ENCODE assay signal across 18 cellular contexts in genomic region chr10:119670717-119671116, GRCh38. TPM values are rescaled to one million over a fixed set of nuclear protein-coding genes. Genes with fewer than 3 reads are reported as not detected.
DNase-seq lines count a peak whose midpoint lies in the region; ATAC-seq and TF ChIP-seq lines count a peak whose summit lies in the region.
"Had no signal": no experiment of that assay in that cellular context is flagged by ENCODE, and none has a peak within 500 bp of the region (broad histone marks: within the 10 kb centered on the region; RNA-seq: fewer than 3 reads in every experiment).

No MANE protein-coding gene starts in this region.

- H3K79me2 ChIP-seq in PC-9 (ENCODE audit: low read depth) (peaks cover 77% of the 10 kb centered on the region), osteoblast (ENCODE audit: insufficient read depth, low read length) (peaks cover 78% of the 10 kb centered on the region)

- H4K20me1 ChIP-seq in PC-9 (ENCODE audit: insufficient read depth): no peaks in the 10 kb centered on the region
- peaks cover 54% of the 10 kb centered on the region for H4K20me1 ChIP-seq in osteoblast (ENCODE audit: insufficient read depth, low read length)
- H4K20me1 ChIP-seq: BLaER1 had no signal

- intact Hi-C loops in PC-9 (cut with micrococcal nuclease; ENCODE audit: unreplicated experiment): no loop called here

- CTCF ChIA-PET in PC-9 (lab: Charles Lee): interaction anchor here (0.6 kb wide), 1 partner anchor 11 kb away, joined by 3 read pairs; no protein-coding TSS in a partner anchor

- H3K4me1 Mint-ChIP-seq in T-helper 17 cell: peaks cover 24% of the 10 kb centered on the region

- H3K27me3 Mint-ChIP-seq in T-helper 17 cell: no peaks in the 10 kb centered on the region
- H3K27me3 Mint-ChIP-seq: activated T-helper 17 cell treated with anti-CD3 and anti-CD28 coated beads, Interleukin-2, amount 50 U/mL, for 72 hours had no signal

- no peak overlapping the region for H3K27ac Mint-ChIP-seq in T-helper 17 cell
- H3K27ac Mint-ChIP-seq: activated T-helper 17 cell treated with anti-CD3 and anti-CD28 coated beads, Interleukin-2, amount 50 U/mL, for 72 hours; neural progenitor cell had no signal

- POLR2A ChIA-PET in PC-9 (lab: Charles Lee; ENCODE audit: unreplicated experiment): no interaction called here

- no peak for ATAC-seq in T-helper 17 cell
- ATAC-seq: activated T-helper 17 cell treated with anti-CD3 and anti-CD28 coated beads, Interleukin-2, amount 50 U/mL, for 72 hours had no signal

- peaks cover 61% of the 10 kb centered on the region for H3F3A ChIP-seq in PC-9 (ENCODE audit: insufficient read depth, low read depth)

- H3K9me3 ChIP-seq in PC-9 (ENCODE audit: insufficient read depth, low read depth): no peaks in the 10 kb centered on the region
- no peaks in the 10 kb centered on the region for H3K9me3 ChIP-seq in osteoblast (ENCODE audit: low read depth, low read length)
- H3K9me3 ChIP-seq in T-helper 17 cell (ENCODE audit: control insufficient read depth, low read length, poor library complexity, severe bottlenecking): no peaks in the 10 kb centered on the region
- H3K9me3 ChIP-seq: adrenal gland, BLaER1 had no signal

- H3K4me1 ChIP-seq in PC-9 (replicated peaks; ENCODE audit: insufficient read depth) (peaks cover 78% of the 10 kb centered on the region), osteoblast (ENCODE audit: insufficient read depth, low read length) (peaks cover 43% of the 10 kb centered on the region)

- DNase-seq in Daoy (ENCODE audit: low read depth) (peak; percentile 34), PC-9 (no peak), epithelial cell of esophagus (ENCODE audit: low read depth) (peak; percentile 75), osteoblast (ENCODE audit: insufficient read length, low spot score, missing footprints) (no peak), T-helper 17 cell (no peak), NCI-H1092 (lab: John Stamatoyannopoulos, UW) (no peak), NCI-H1417 treated with DMSO at 0.1 percent for 48 hours (lab: John Stamatoyannopoulos, UW) (no peak), GM13976 (ENCODE audit: low spot score) (no peak)
- DNase-seq: activated CD8-positive, alpha-beta memory T cell treated with anti-CD3 and anti-CD28 coated beads for 24 hours; adrenal gland; glutamatergic neuron; NCI-H2081; NCI-H524 treated with DMSO at 0.1 percent for 48 hours; stimulated activated CD4-positive, alpha-beta T cell treated with anti-CD3 and anti-CD28 coated beads, Interleukin-1b, Interleukin-23, amount 100 ng/mL, for 48 hours had no signal

- no peaks in the 10 kb centered on the region for H3K9me2 ChIP-seq in PC-9 (ENCODE audit: insufficient read depth)

- H3K36me3 ChIP-seq in PC-9 (ENCODE audit: low read depth) (peaks cover 30% of the 10 kb centered on the region), osteoblast (ENCODE audit: insufficient read depth, low read length) (peaks cover 56% of the 10 kb centered on the region)
- H3K36me3 ChIP-seq: neural progenitor cell had no signal

- no TSS peak for BruUV-seq in PC-9 (replicated peaks; lab: Mats Ljungman, UMichigan)

- peak overlapping the region; percentile 90 for H3K27ac ChIP-seq in PC-9
- H3K27ac ChIP-seq in osteoblast (ENCODE audit: low read depth, low read length): peak overlapping the region; percentile 51
- H3K27ac ChIP-seq: neural progenitor cell, VCaP had no signal

- H2AFZ ChIP-seq in PC-9 (no peak overlapping the region), osteoblast (ENCODE audit: low read length) (no peak overlapping the region)
- H2AFZ ChIP-seq: neural progenitor cell had no signal

- H3K36me3 Mint-ChIP-seq in T-helper 17 cell (ENCODE audit: low read depth): peaks cover 7% of the 10 kb centered on the region

- in situ Hi-C loops in GM13976 (cut with MboI; ENCODE audit: low sequenced_read_pairs, unreplicated experiment): no loop called here

- H3K4me3 ChIP-seq in PC-9 (no peak overlapping the region), epithelial cell of esophagus (ENCODE audit: low read length) (no peak overlapping the region), osteoblast (ENCODE audit: insufficient read depth, low read length) (no peak overlapping the region)
- H3K4me3 ChIP-seq: adrenal gland, BLaER1, neural progenitor cell had no signal

- peak overlapping the region; percentile 28 for H3K4me2 ChIP-seq in PC-9
- peak overlapping the region; percentile 17 for H3K4me2 ChIP-seq in osteoblast (ENCODE audit: insufficient read depth, low read length)
- H3K4me2 ChIP-seq: neural progenitor cell had no signal

- H3K4me3 Mint-ChIP-seq in T-helper 17 cell: no peak overlapping the region
- H3K4me3 Mint-ChIP-seq: activated T-helper 17 cell treated with anti-CD3 and anti-CD28 coated beads, Interleukin-2, amount 50 U/mL, for 72 hours; neural progenitor cell had no signal

- H3K27me3 ChIP-seq in PC-9 (ENCODE audit: insufficient read depth, low read depth) (no peaks in the 10 kb centered on the region), osteoblast (ENCODE audit: insufficient read depth, low read length) (no peaks in the 10 kb centered on the region)
- H3K27me3 ChIP-seq: adrenal gland, BLaER1, neural progenitor cell had no signal

- TF ChIP-seq CTCF in PC-9 (conservative IDR thresholded peaks at IDR 0.05) (no peak), epithelial cell of esophagus (IDR thresholded peaks at IDR 0.05; ENCODE audit: insufficient read depth, low read depth, low read length, missing control alignments) (no peak), osteoblast (IDR thresholded peaks at IDR 0.05; ENCODE audit: extremely low read depth, low read depth, low read length) (no peak), GM13976 (IDR thresholded peaks at IDR 0.05; ENCODE audit: borderline replicate concordance, control extremely low read depth, extremely low read depth, insufficient read depth, missing control alignments) (no peak)

RNA-seq across cellular contexts. Expression of gene BAG3, which starts 19.5 kb away (rescaled TPM):
- total RNA-seq in Daoy (2014; rRNA removed; shearing (Covaris generic)): 6.9 and 9.4 TPM in 2 replicates
- total RNA-seq in PC-9 (2021): 62.7 and 75.7 TPM in 2 replicates
- 12.7 TPM in 2 replicates for total RNA-seq in osteoblast
- 10 to 100 TPM; 52.0 to 52.4 TPM for total RNA-seq in T-helper 17 cell

RNA-seq across cellular contexts. Expression of gene INPP5F, which starts 55.1 kb away (rescaled TPM):
- 7.9 and 12.9 TPM in 2 replicates for total RNA-seq in Daoy (2014; rRNA removed; shearing (Covaris generic))
- total RNA-seq in PC-9 (2021) (11.4 and 12.4 TPM in 2 replicates), osteoblast (10.9 and 11.2 TPM in 2 replicates), T-helper 17 cell (10 to 100 TPM; 10.4 to 11.9 TPM)

Comparison
In these comparisons a context has a peak if more than half of its experiments do, and no peak if none do; other contexts are left out.
1. DNase-seq: peak in Daoy (single experiment) and epithelial cell of esophagus (single experiment); none in PC-9 (0 of 2), osteoblast (single experiment), T-helper 17 cell (0 of 3), NCI-H1092 (single experiment), NCI-H1417 treated with DMSO at 0.1 percent for 48 hours (single experiment) and GM13976 (single experiment).